In the genomic region with DNA sequence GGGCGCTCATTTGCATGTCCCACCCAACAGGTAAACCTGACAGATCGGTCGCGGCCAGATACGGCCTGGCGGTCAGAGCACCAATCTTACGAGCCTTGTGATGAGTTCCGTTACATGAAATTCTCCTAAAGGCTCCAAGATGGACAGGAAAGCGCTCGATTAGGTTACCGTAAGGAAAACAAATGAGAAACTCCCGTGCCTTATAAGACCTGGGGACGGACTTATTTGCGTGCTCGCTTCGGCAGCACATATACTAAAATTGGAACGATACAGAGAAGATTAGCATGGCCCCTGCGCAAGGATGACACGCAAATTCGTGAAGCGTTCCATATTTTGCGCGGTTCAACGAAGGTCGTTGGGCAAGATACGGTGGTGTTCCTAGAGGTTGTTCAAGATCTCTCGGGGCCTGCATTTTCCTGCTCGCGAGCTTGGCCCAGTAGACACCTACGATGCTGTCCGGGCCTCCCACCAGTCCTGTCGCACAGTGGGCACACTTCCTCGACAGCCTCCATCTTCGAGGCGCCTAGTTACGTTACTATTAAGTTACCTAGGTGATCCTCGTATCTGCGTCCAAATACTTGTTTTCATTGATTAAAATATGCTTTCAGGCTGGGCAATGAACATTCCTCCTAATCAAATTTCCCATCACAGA, we compare ENCODE assay signal across 8 cellular contexts. TPM values are rescaled to one million over a fixed set of nuclear protein-coding genes. Genes with fewer than 3 reads are reported as not detected.
DNase-seq lines count a peak whose midpoint lies in the region; ATAC-seq and TF ChIP-seq lines count a peak whose summit lies in the region.

A gene (plus strand): TSS at position 230 of the 652 bp plus-strand sequence.

- H2AK5ac ChIP-seq in H9 (ENCODE audit: insufficient read length, low read length) = no peak within 1 kb of the TSS

- H3K9me3 Mint-ChIP-seq in H9 = no peaks in the 10 kb centered on the region; a peak in 1 of 5 replicates

- no peak within 1 kb of the TSS for H2BK5ac ChIP-seq in H9 (ENCODE audit: insufficient read length, low read length)

- H3T11ph ChIP-seq in H9 (ENCODE audit: low read length) = no peak within 1 kb of the TSS

- peak within 1 kb of the TSS; percentile 12 for H3K9ac ChIP-seq in H9 (ENCODE audit: extremely low read depth, insufficient read length, low read length)

- no peaks in the 10 kb centered on the region for H3K79me2 ChIP-seq in H9 (ENCODE audit: insufficient read depth, low read length)

- no peaks in the 10 kb centered on the region for H3K4me1 ChIP-seq in H9 (ENCODE audit: insufficient read depth, low read length)
- no peaks in the 10 kb centered on the region for H3K4me1 ChIP-seq in prostate gland (replicated peaks)

- no peaks in the 10 kb centered on the region for H3K36me3 ChIP-seq in prostate gland

- peaks cover 28 to 29% of the 10 kb centered on the region in 2 experiments for H3K4me1 Mint-ChIP-seq in H9

- H3K27ac ChIP-seq in H9 (ENCODE audit: insufficient read length, low read depth, low read length) (no peak within 1 kb of the TSS), prostate gland (peak within 1 kb of the TSS; percentile 84 to 85)

- DNase-seq in H9 = peak; percentile 42
- DNase-seq in NCI-H460 (ENCODE audit: extremely low read depth, low read depth) = peak; percentile 45
- DNase-seq in activated naive CD4-positive, alpha-beta T cell treated with Interleukin-2 at 50 U/mL for 16 hours = peak; percentile 38
- DNase-seq in glomerular visceral epithelial cell (ENCODE audit: extremely low spot score) = peak; percentile 48
- DNase-seq in prostate gland (ENCODE audit: low spot score) = no peak
- DNase-seq in NOMO-1 (lab: John Stamatoyannopoulos, UW; ENCODE audit: unreplicated experiment in 2 of 2) = no peak

- peaks cover 15% of the 10 kb centered on the region for H3K23me2 ChIP-seq in H9 (ENCODE audit: insufficient read length, low read depth, low read length, poor library complexity, severe bottlenecking)

- no peak within 1 kb of the TSS for H2BK15ac ChIP-seq in H9 (ENCODE audit: low read depth, low read length)

- peak within 1 kb of the TSS; percentile 41 for H2AFZ ChIP-seq in H9 (ENCODE audit: low read length)

- H3K4ac ChIP-seq in H9 (ENCODE audit: low read depth, low read length) = no peak within 1 kb of the TSS

- H2BK120ac ChIP-seq in H9 (ENCODE audit: low read depth, low read length, poor library complexity, severe bottlenecking) = no peak within 1 kb of the TSS

- intact Hi-C loops in prostate gland (cut with DNase I) = loop anchor here (2.0 kb wide), 1 partner anchor 125 kb away; a partner anchor contains a TSS

- H2BK20ac ChIP-seq in H9 (ENCODE audit: low read depth, low read length, poor library complexity, severe bottlenecking) = no peak within 1 kb of the TSS

- H3K4me3 Mint-ChIP-seq in H9 = peak within 1 kb of the TSS; percentile 76 to 97

- H3K23ac ChIP-seq in H9 (ENCODE audit: insufficient read length, low read depth, low read length) = no peak within 1 kb of the TSS

- peaks cover 10% of the 10 kb centered on the region for H3K27me3 Mint-ChIP-seq in H9 (ENCODE audit: low read depth)

- no CpG with 5 or more reads among the region's 38 CpGs for WGBS in H9 (ENCODE audit: extremely low coverage, insufficient read length, low lambda C conversion rate)
- WGBS in prostate gland = under 1% methylated on average over 38 of the region's 38 CpGs

- no peaks in the 10 kb centered on the region for H3K9me3 ChIP-seq in H9 (ENCODE audit: control insufficient read depth, low read depth, low read length)
- no peaks in the 10 kb centered on the region for H3K9me3 ChIP-seq in prostate gland

- H3K4me2 ChIP-seq in H9 (ENCODE audit: insufficient read depth, insufficient read length, low read length) = peak within 1 kb of the TSS; percentile 98

- ATAC-seq in GM19463 (IDR thresholded peaks at IDR 0.05; ENCODE audit: unreplicated experiment) (no peak), HG02840 (IDR thresholded peaks at IDR 0.05; ENCODE audit: low FRiP score, unreplicated experiment) (no peak)

- no peaks in the 10 kb centered on the region for H4K20me1 ChIP-seq in H9 (ENCODE audit: control insufficient read depth, insufficient read depth, insufficient read length)

- TF ChIP-seq POLR2A in prostate gland (IDR thresholded peaks at IDR 0.05) = no peak

- H2BK12ac ChIP-seq in H9 (ENCODE audit: insufficient read length, low read depth, low read length) = no peak within 1 kb of the TSS

- no peak for TF ChIP-seq CTCF in H9 (conservative IDR thresholded peaks at IDR 0.05)
- TF ChIP-seq CTCF in prostate gland (IDR thresholded peaks at IDR 0.05) = no peak

- H3K56ac ChIP-seq in H9 (ENCODE audit: insufficient read length, low read depth, low read length) = no peak within 1 kb of the TSS

- H3K79me1 ChIP-seq in H9 (ENCODE audit: insufficient read depth, low read depth, low read length, poor library complexity, severe bottlenecking) = no peaks in the 10 kb centered on the region

- H3K27ac Mint-ChIP-seq in H9 = peak within 1 kb of the TSS; percentile 91 to 100 (median 100); a peak in 5 of 7 replicates

- H4K91ac ChIP-seq in H9 (ENCODE audit: insufficient read length, low read depth, low read length) = no peak within 1 kb of the TSS

- H4K8ac ChIP-seq in H9 (replicated peaks; ENCODE audit: insufficient read length, low read depth, low read length) = no peak within 1 kb of the TSS

- no peak within 1 kb of the TSS for H4K5ac ChIP-seq in H9 (ENCODE audit: insufficient read length, low read depth, low read length)

- H3K14ac ChIP-seq in H9 (ENCODE audit: insufficient read depth, low read length) = no peak within 1 kb of the TSS

- H3K18ac ChIP-seq in H9 (ENCODE audit: insufficient read length, low read depth, low read length) = no peak within 1 kb of the TSS

- H3K36me3 Mint-ChIP-seq in H9 (ENCODE audit: insufficient read depth in 1 of 3, low read depth in 3 of 3) = no peaks in the 10 kb centered on the region

- H3K4me3 ChIP-seq in prostate gland = peak within 1 kb of the TSS; percentile 49 to 58

- H3K27me3 ChIP-seq in H9 (ENCODE audit: insufficient read depth, low read length) = no peaks in the 10 kb centered on the region
- H3K27me3 ChIP-seq in prostate gland (replicated peaks; ENCODE audit: insufficient read depth) = no peaks in the 10 kb centered on the region

RNA-seq across cellular contexts. Expression of the gene that starts here (rescaled TPM):
- total RNA-seq in H9 (2021) (not detected in 2 replicates), prostate gland (not detected)
- total RNA-seq in NCI-H460 (2014; rRNA removed; shearing (Covaris generic)) = not detected in 2 replicates
- not detected in 2 replicates for polyA plus RNA-seq in NCI-H460 (2014; cell fraction: nucleus; rRNA removed)

Comparison
In these comparisons a context has a peak if more than half of its experiments do, and no peak if none do; other contexts are left out.
1. Peak in DNase-seq, H3K9ac ChIP-seq and H3K4me2 ChIP-seq in H9; RNA of the gene not detected or under 1 TPM.
2. Peak in DNase-seq in NCI-H460; RNA of the gene not detected or under 1 TPM.
3. DNase-seq: peak in activated naive CD4-positive, alpha-beta T cell treated with Interleukin-2 at 50 U/mL for 16 hours (single experiment) and glomerular visceral epithelial cell (single experiment); none in prostate gland (single experiment) and NOMO-1 (0 of 2).